Comparison of ENCODE assay signal across 1 cellular context in genomic region chr13:79490846-79491245, GRCh38.
TF ChIP-seq lines count a peak whose summit lies in the region.

No MANE protein-coding gene starts in this region.

TF ChIP-seq in IMR-90, 13 proteins besides CTCF, POLR2A, EP300 and RAD21 (continued from another document):
- TF ChIP-seq, protein P1, sequence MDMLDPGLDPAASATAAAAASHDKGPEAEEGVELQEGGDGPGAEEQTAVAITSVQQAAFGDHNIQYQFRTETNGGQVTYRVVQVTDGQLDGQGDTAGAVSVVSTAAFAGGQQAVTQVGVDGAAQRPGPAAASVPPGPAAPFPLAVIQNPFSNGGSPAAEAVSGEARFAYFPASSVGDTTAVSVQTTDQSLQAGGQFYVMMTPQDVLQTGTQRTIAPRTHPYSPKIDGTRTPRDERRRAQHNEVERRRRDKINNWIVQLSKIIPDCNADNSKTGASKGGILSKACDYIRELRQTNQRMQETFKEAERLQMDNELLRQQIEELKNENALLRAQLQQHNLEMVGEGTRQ (IDR thresholded peaks at IDR 0.05; ENCODE audit: low read depth, low read length), result no peak
- no peak for TF ChIP-seq SMC3 (IDR thresholded peaks at IDR 0.05; ENCODE audit: low read depth, low read length)
- no peak for TF ChIP-seq RFX5 (IDR thresholded peaks at IDR 0.05; ENCODE audit: low read depth, low read length)
- TF ChIP-seq MXI1 (IDR thresholded peaks at IDR 0.05; ENCODE audit: borderline replicate concordance, low read depth, low read length), result no peak
- no peak for TF ChIP-seq CHD1 (IDR thresholded peaks at IDR 0.05; ENCODE audit: low read depth, low read length)
- TF ChIP-seq MAZ (IDR thresholded peaks at IDR 0.05; ENCODE audit: borderline replicate concordance, low read depth, low read length), result no peak
